ENCODE assay signal across 9 cellular contexts in the genomic region with DNA sequence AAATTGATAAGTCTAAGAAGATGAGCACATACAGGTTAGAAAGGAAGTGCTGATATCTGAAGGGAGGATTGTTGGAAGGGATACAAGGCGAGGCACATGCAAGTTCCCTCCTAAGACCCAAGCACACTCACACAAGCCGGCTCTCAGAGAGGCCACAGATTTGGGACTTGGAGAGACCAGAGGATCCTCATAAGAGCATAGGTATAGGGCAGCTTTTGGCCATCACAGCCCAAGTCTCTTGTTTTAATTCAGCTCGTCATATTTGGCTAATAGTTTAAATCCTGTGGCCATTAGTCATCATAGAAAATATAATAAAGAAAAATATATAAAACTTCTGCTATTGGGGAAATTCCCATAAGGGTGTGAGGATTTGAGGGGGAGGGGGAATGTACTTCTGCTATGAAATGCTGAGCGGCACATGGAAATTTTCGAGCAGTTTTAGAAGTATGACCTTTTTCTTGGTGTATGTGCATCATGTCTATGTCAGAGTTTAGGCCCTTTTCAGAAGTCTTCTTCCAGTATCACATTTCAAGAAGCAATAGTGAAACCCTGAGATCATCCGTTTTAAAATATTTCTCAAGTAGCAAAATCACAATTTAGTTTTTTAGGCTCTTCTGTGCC.
DNase-seq lines count a peak whose midpoint lies in the region; ATAC-seq and TF ChIP-seq lines count a peak whose summit lies in the region.
"Had no signal": no experiment of that assay in that cellular context is flagged by ENCODE, and none has a peak within 500 bp of the region (broad histone marks: within the 10 kb centered on the region; RNA-seq: fewer than 3 reads in every experiment).

No MANE protein-coding gene starts in this region.

- peak overlapping the region; percentile 55 for H3K27ac ChIP-seq in CD4-positive, CD25-positive, alpha-beta regulatory T cell (ENCODE audit: insufficient read depth, low read length, poor library complexity, severe bottlenecking)
- H3K27ac ChIP-seq: HL-60 had no signal

- H3K9me3 Mint-ChIP-seq in CD4-positive, CD25-positive, alpha-beta regulatory T cell, result peaks cover 0 to 1% (median 0%) of the 10 kb centered on the region in 7 donors
- no peaks in the 10 kb centered on the region for H3K9me3 Mint-ChIP-seq in chondrocyte (ENCODE audit: low read depth)

- DNase-seq in CD4-positive, CD25-positive, alpha-beta regulatory T cell, result no peak
- DNase-seq in chondrocyte (ENCODE audit: low spot score) (no peak), NCI-H1105 (lab: John Stamatoyannopoulos, UW) (no peak), HCEC 1CT (no peak), DMS153 treated with DMSO at 0.1 percent for 48 hours (lab: John Stamatoyannopoulos, UW; ENCODE audit: unreplicated experiment) (no peak)
- DNase-seq in effector CD4-positive, alpha-beta T cell, result no peak

- no peaks in the 10 kb centered on the region for H3K27me3 Mint-ChIP-seq in CD4-positive, CD25-positive, alpha-beta regulatory T cell
- H3K27me3 Mint-ChIP-seq in chondrocyte (ENCODE audit: low read depth), result no peaks in the 10 kb centered on the region

- no peaks in the 10 kb centered on the region for H3K9me3 ChIP-seq in CD4-positive, CD25-positive, alpha-beta regulatory T cell (ENCODE audit: control insufficient read depth in 2 of 2, low read length in 2 of 2)

- peak overlapping the region; percentile 54 for H3K4me3 ChIP-seq in CD4-positive, CD25-positive, alpha-beta regulatory T cell (ENCODE audit: low read depth, low read length)

- H3K36me3 ChIP-seq in CD4-positive, CD25-positive, alpha-beta regulatory T cell (ENCODE audit: control insufficient read depth, insufficient read depth, low read length), result peaks cover 76% of the 10 kb centered on the region

- H3K4me3 Mint-ChIP-seq in CD4-positive, CD25-positive, alpha-beta regulatory T cell, result peak overlapping the region in 3 of 4 donors; percentile 23 to 42 (median 31)
- H3K4me3 Mint-ChIP-seq in chondrocyte (ENCODE audit: unreplicated experiment), result no peak overlapping the region

- H3K27me3 ChIP-seq in CD4-positive, CD25-positive, alpha-beta regulatory T cell (ENCODE audit: control insufficient read depth, insufficient read depth, low read length), result no peaks in the 10 kb centered on the region

- ATAC-seq in CD4-positive, CD25-positive, alpha-beta regulatory T cell (ENCODE audit: low read depth in 2 of 2), result no peak
- peak; percentile 28 for ATAC-seq in GM19025 (IDR thresholded peaks at IDR 0.05; ENCODE audit: low read depth, unreplicated experiment)
- peak; percentile 39 for ATAC-seq in HG03066 (IDR thresholded peaks at IDR 0.05; ENCODE audit: low read depth, unreplicated experiment)

- peak overlapping the region; percentile 57 to 87 (median 78) for H3K27ac Mint-ChIP-seq in CD4-positive, CD25-positive, alpha-beta regulatory T cell
- peak overlapping the region; percentile 92 for H3K27ac Mint-ChIP-seq in chondrocyte (ENCODE audit: unreplicated experiment)

- H3K4me1 ChIP-seq in CD4-positive, CD25-positive, alpha-beta regulatory T cell (ENCODE audit: control insufficient read depth, insufficient read depth, low read length, poor library complexity, severe bottlenecking), result peaks cover 26% of the 10 kb centered on the region

- peaks cover 22 to 56% (median 50%) of the 10 kb centered on the region in 4 donors for H3K4me1 Mint-ChIP-seq in CD4-positive, CD25-positive, alpha-beta regulatory T cell
- H3K4me1 Mint-ChIP-seq in chondrocyte (ENCODE audit: low read depth), result peaks cover 42% of the 10 kb centered on the region

- peaks cover 61% of the 10 kb centered on the region for H3K36me3 Mint-ChIP-seq in CD4-positive, CD25-positive, alpha-beta regulatory T cell
- peaks cover 33% of the 10 kb centered on the region for H3K36me3 Mint-ChIP-seq in chondrocyte (ENCODE audit: low read depth)

- no peak for TF ChIP-seq CTCF in chondrocyte (IDR thresholded peaks at IDR 0.05)

Comparison
In these comparisons a context has a peak if more than half of its experiments do, and no peak if none do; other contexts are left out.
1. ATAC-seq: peak in GM19025 (single experiment) and HG03066 (single experiment); none in CD4-positive, CD25-positive, alpha-beta regulatory T cell (0 of 2).